Comparison of ENCODE assay signal across 23 cellular contexts in genomic region chr11:70566768-70567530, GRCh38.
DNase-seq lines count a peak whose midpoint lies in the region; ATAC-seq and TF ChIP-seq lines count a peak whose summit lies in the region.
"Had no signal": no experiment of that assay in that cellular context is flagged by ENCODE, and none has a peak within 500 bp of the region (broad histone marks: within the 10 kb centered on the region; RNA-seq: fewer than 3 reads in every experiment).

No MANE protein-coding gene starts in this region.

- 84 to 87% methylated on average over 17 of the region's 17 CpGs for WGBS in heart right ventricle, 2 donors

- no peaks in the 10 kb centered on the region for H3K36me3 ChIP-seq in heart right ventricle
- H3K36me3 ChIP-seq in right atrium auricular region, result no peaks in the 10 kb centered on the region
- no peaks in the 10 kb centered on the region for H3K36me3 ChIP-seq in lower lobe of right lung
- no peaks in the 10 kb centered on the region for H3K36me3 ChIP-seq in upper lobe of right lung
- H3K36me3 ChIP-seq: BE2C had no signal

- H3K27me3 ChIP-seq in heart right ventricle (peaks cover 0 to 16% (median 6%) of the 10 kb centered on the region in 7 donors), right atrium auricular region (no peaks in the 10 kb centered on the region), lower lobe of right lung (ENCODE audit: low read depth) (no peaks in the 10 kb centered on the region), upper lobe of right lung (no peaks in the 10 kb centered on the region)
- H3K27me3 ChIP-seq: BE2C had no signal

- TF ChIP-seq CTCF in heart right ventricle (IDR thresholded peaks at IDR 0.05) (no peak), right atrium auricular region (IDR thresholded peaks at IDR 0.05) (no peak), lower lobe of right lung (IDR thresholded peaks at IDR 0.05) (no peak), upper lobe of right lung (IDR thresholded peaks at IDR 0.05) (no peak)

- peaks cover 0 to 5% (median 0%) of the 10 kb centered on the region in 11 donors for H3K9me3 ChIP-seq in heart right ventricle
- H3K9me3 ChIP-seq in right atrium auricular region, result peaks cover 0 to 10% of the 10 kb centered on the region in 2 donors
- H3K9me3 ChIP-seq in lower lobe of right lung, result no peaks in the 10 kb centered on the region
- no peaks in the 10 kb centered on the region for H3K9me3 ChIP-seq in upper lobe of right lung
- H3K9me3 ChIP-seq: BE2C had no signal

- H3K27ac ChIP-seq in heart right ventricle, result peak overlapping the region in 6 of 10 donors; percentile 59 to 86 (median 79)
- no peak overlapping the region for H3K27ac ChIP-seq in right atrium auricular region
- no peak overlapping the region for H3K27ac ChIP-seq in lower lobe of right lung
- H3K27ac ChIP-seq in upper lobe of right lung, result no peak overlapping the region
- H3K27ac ChIP-seq: SK-N-MC had no signal

- no peak for DNase-seq in heart right ventricle
- DNase-seq in right atrium auricular region (ENCODE audit: low spot score), result no peak
- DNase-seq in NCI-H82 treated with DMSO at 0.1 percent for 48 hours (lab: John Stamatoyannopoulos, UW; ENCODE audit: unreplicated experiment), result peak; percentile 15
- DNase-seq in lower lobe of right lung, result peak; percentile 20
- peak; percentile 6 for DNase-seq in upper lobe of right lung
- no peak for DNase-seq in nucleus accumbens (lab: John Stamatoyannopoulos, UW)
- DNase-seq in SHP77 (lab: John Stamatoyannopoulos, UW), result no peak
- no peak for DNase-seq in activated T-cell treated with anti-CD3 and anti-CD28 coated beads for 4 hours
- DNase-seq: 8988T, ACHN, BE2C, HFFc6, MV-4-11, NCI-H1105, NCI-H1436 treated with DMSO at 0.1 percent for 48 hours, NCI-H187 treated with DMSO at 0.1 percent for 48 hours, NCI-H446, NCI-H524 treated with DMSO at 0.1 percent for 48 hours, NCI-H774, RPMI8226, SIG-M5 had no signal

- no peak overlapping the region for H3K4me3 ChIP-seq in heart right ventricle
- no peak overlapping the region for H3K4me3 ChIP-seq in right atrium auricular region
- no peak overlapping the region for H3K4me3 ChIP-seq in lower lobe of right lung
- no peak overlapping the region for H3K4me3 ChIP-seq in upper lobe of right lung
- H3K4me3 ChIP-seq: K562 had no signal

- ATAC-seq in heart right ventricle (no peak), lower lobe of right lung (no peak), upper lobe of right lung (no peak)

- intact Hi-C loops in heart right ventricle (cut with DNase I) (loop anchor here in 1 of 10 donors (10.0 kb wide), 1 partner anchor 188 kb away; no protein-coding TSS in a partner anchor), lower lobe of right lung (cut with DNase I) (no loop called here), upper lobe of right lung (cut with DNase I) (no loop called here)

- H3K4me1 ChIP-seq in heart right ventricle (peaks cover 0 to 22% (median 17%) of the 10 kb centered on the region in 9 donors), right atrium auricular region (peaks cover 0 to 15% of the 10 kb centered on the region in 2 donors), lower lobe of right lung (peaks cover 18% of the 10 kb centered on the region), upper lobe of right lung (peaks cover 13% of the 10 kb centered on the region)

Comparison
In these comparisons a context has a peak if more than half of its experiments do, and no peak if none do; other contexts are left out.
1. H3K27ac ChIP-seq: peak in heart right ventricle (6 of 10); none in right atrium auricular region (0 of 2), lower lobe of right lung (single experiment) and upper lobe of right lung (single experiment).
2. DNase-seq: peak in NCI-H82 treated with DMSO at 0.1 percent for 48 hours (single experiment), lower lobe of right lung (single experiment) and upper lobe of right lung (single experiment); none in heart right ventricle (0 of 2), right atrium auricular region (single experiment), nucleus accumbens (0 of 56), SHP77 (0 of 2) and activated T-cell treated with anti-CD3 and anti-CD28 coated beads for 4 hours (single experiment).